9 cellular contexts compared by ENCODE assay signal in genomic region chr11:63986932-63987513, GRCh38. TPM values are rescaled to one million over a fixed set of nuclear protein-coding genes. Genes with fewer than 3 reads are reported as not detected.
DNase-seq lines count a peak whose midpoint lies in the region; ATAC-seq and TF ChIP-seq lines count a peak whose summit lies in the region.
"Had no signal": no experiment of that assay in that cellular context is flagged by ENCODE, and none has a peak within 500 bp of the region (broad histone marks: within the 10 kb centered on the region; RNA-seq: fewer than 3 reads in every experiment).

No MANE protein-coding gene starts in this region.

- no peak for TF ChIP-seq EP300 in sigmoid colon (IDR thresholded peaks at IDR 0.05)

- H3K27me3 ChIP-seq in sigmoid colon: no peaks in the 10 kb centered on the region

- peak overlapping the region; percentile 86 to 88 (median 88) for H3K27ac ChIP-seq in sigmoid colon

- H3K4me3 ChIP-seq in GM12875 (ENCODE audit: low read depth, low read length) (peak overlapping the region; percentile 100), foreskin fibroblast (ENCODE audit: low read depth in 1 of 2, low read length in 2 of 2) (peak overlapping the region; percentile 88 to 96), sigmoid colon (peak overlapping the region; percentile 64 to 95 (median 94))

- TF ChIP-seq POLR2A in sigmoid colon (IDR thresholded peaks at IDR 0.05): no peak

- intact Hi-C loops in sigmoid colon (cut with DNase I): no loop called here

- no peak for DNase-seq in T-cell
- no peak for DNase-seq in foreskin fibroblast
- DNase-seq in sigmoid colon: peak; percentile 56
- no peak for DNase-seq in NCI-H2196 treated with DMSO at 0.1 percent for 48 hours (lab: John Stamatoyannopoulos, UW; ENCODE audit: unreplicated experiment)
- no peak for DNase-seq in NCI-H1105 treated with DMSO at 0.1 percent for 48 hours (lab: John Stamatoyannopoulos, UW)
- DNase-seq in SKM-1 treated with dmso at 0.1 percent for 144 hours (lab: John Stamatoyannopoulos, UW; ENCODE audit: unreplicated experiment): no peak

- H3K9me3 ChIP-seq in sigmoid colon: no peaks in the 10 kb centered on the region

- peak overlapping the region; percentile 27 to 64 for H3K27ac Mint-ChIP-seq in T-cell

- POLR2A ChIA-PET in T-cell (lab: Charles Lee): interaction anchor here in 1 of 2 donors (0.5 to 0.6 kb wide), 2 partner anchors 308 to 318 kb away, joined by 5 to 7 read pairs; no protein-coding TSS in a partner anchor

- ATAC-seq in T-cell (replicated peaks in 1 of 4) (no peak), GM21717 (IDR thresholded peaks at IDR 0.05; ENCODE audit: unreplicated experiment) (no peak)

- WGBS in sigmoid colon, 2 donors: 42 to 44% methylated on average over 25 of the region's 25 CpGs

- CTCF ChIA-PET in T-cell (lab: Charles Lee): no interaction called here

- H3K9me3 Mint-ChIP-seq in T-cell: no peaks in the 10 kb centered on the region

- peak overlapping the region; percentile 61 to 76 (median 74) for H3K4me3 Mint-ChIP-seq in T-cell

- no peak for TF ChIP-seq CTCF in GM12875 (IDR thresholded peaks at IDR 0.05; ENCODE audit: borderline replicate concordance, insufficient read depth, low read depth, low read length)
- TF ChIP-seq CTCF in foreskin fibroblast (IDR thresholded peaks at IDR 0.05; ENCODE audit: low read depth, low read length): no peak
- TF ChIP-seq CTCF in sigmoid colon (IDR thresholded peaks at IDR 0.05): no peak

- H3K27me3 Mint-ChIP-seq in T-cell: no peaks in the 10 kb centered on the region

- peaks cover 29 to 42% (median 38%) of the 10 kb centered on the region in 3 donors for H3K4me1 Mint-ChIP-seq in T-cell

- peaks cover 0 to 30% (median 23%) of the 10 kb centered on the region in 4 donors for H3K4me1 ChIP-seq in sigmoid colon

- peaks cover 9 to 40% (median 14%) of the 10 kb centered on the region in 4 donors for H3K36me3 ChIP-seq in sigmoid colon

- H3K36me3 Mint-ChIP-seq in T-cell: peaks cover 18% of the 10 kb centered on the region

RNA-seq across cellular contexts. Expression of gene OTUB1, which starts 0.8 kb away (rescaled TPM):
- total RNA-seq in T-cell: 10 to 100 TPM; 63.1 to 76.7 (median 67.2) TPM
- 10 to 100 TPM; 44.8 to 61.7 (median 57.8) TPM for total RNA-seq in sigmoid colon
- 10 to 100 TPM; 88.9 to 96.4 (median 91.3) TPM for polyA plus RNA-seq in sigmoid colon

RNA-seq across cellular contexts. Expression of gene COX8A, which starts 12.6 kb away (rescaled TPM):
- total RNA-seq in T-cell (100 to 1,000 TPM; 108 to 152 (median 125) TPM), sigmoid colon (100 to 1,000 TPM; 419 to 659 (median 577) TPM)
- 1,000 to 10,000 TPM; 1,536 to 1,691 (median 1,674) TPM for polyA plus RNA-seq in sigmoid colon

RNA-seq across cellular contexts. Expression of gene NAA40, which starts 48.2 kb away (rescaled TPM):
- total RNA-seq in T-cell (10 to 100 TPM; 19.0 to 27.5 (median 23.5) TPM), sigmoid colon (10 to 100 TPM in 1 of 4 donors, 1 to 10 TPM in 3; 5.4 to 18.0 (median 6.8) TPM)
- polyA plus RNA-seq in sigmoid colon: 10 to 100 TPM in 2 of 3 donors, 1 to 10 TPM in 1; 7.2 to 22.9 (median 11.1) TPM

RNA-seq across cellular contexts. Expression of gene FLRT1, which starts 48.7 kb away (rescaled TPM):
- total RNA-seq in T-cell: not detected
- total RNA-seq in sigmoid colon: 1 to 10 TPM in 3 of 4 donors, under 1 TPM in 1; 0.99 to 6.9 (median 3.1) TPM
- polyA plus RNA-seq in sigmoid colon: under 1 TPM in 1 of 3 donors, not detected in 2; 0.66 TPM
- total RNA-seq: activated CD8-positive, alpha-beta memory T cell treated with anti-CD3 and anti-CD28 coated beads for 36 hours had no signal
